In genomic region chr20:17664025-17664638, GRCh38 we compare ENCODE assay signal across 13 cellular contexts. TPM values are rescaled to one million over a fixed set of nuclear protein-coding genes. Genes with fewer than 3 reads are reported as not detected.
DNase-seq lines count a peak whose midpoint lies in the region; ATAC-seq and TF ChIP-seq lines count a peak whose summit lies in the region.
"Had no signal": no experiment of that assay in that cellular context is flagged by ENCODE, and none has a peak within 500 bp of the region (broad histone marks: within the 10 kb centered on the region; RNA-seq: fewer than 3 reads in every experiment).

No MANE protein-coding gene starts in this region.

- H4K20me1 ChIP-seq in GM23338 (replicated peaks; ENCODE audit: insufficient read depth), result peaks cover 22% of the 10 kb centered on the region

- no peak overlapping the region for H3K4me3 Mint-ChIP-seq in GM23338
- no peak overlapping the region for H3K4me3 Mint-ChIP-seq in T-helper 17 cell
- no peak overlapping the region for H3K4me3 Mint-ChIP-seq in endodermal cell

- H3K36me3 Mint-ChIP-seq in GM23338 (ENCODE audit: low read depth) (peaks cover 33% of the 10 kb centered on the region), T-helper 17 cell (ENCODE audit: low read depth) (peaks cover 3% of the 10 kb centered on the region), endodermal cell (ENCODE audit: low read depth) (peaks cover 20% of the 10 kb centered on the region)

- peaks cover 90% of the 10 kb centered on the region for H3K79me2 ChIP-seq in GM23338 (replicated peaks; ENCODE audit: insufficient read depth)

- no peak for DNase-seq in GM23338 (ENCODE audit: low spot score)
- DNase-seq in T-helper 17 cell, result no peak
- no peak for DNase-seq in endodermal cell
- peak; percentile 41 for DNase-seq in stimulated activated CD8-positive, alpha-beta memory T cell treated with anti-CD3 and anti-CD28 coated beads, Interleukin-4, amount 100 ng/mL, for 48 hours
- no peak for DNase-seq in C1 segment of cervical spinal cord (lab: John Stamatoyannopoulos, UW)
- DNase-seq: activated CD4-positive, alpha-beta T cell treated with anti-CD3 and anti-CD28 coated beads for 1 hour; aorta; KG1; NCI-H2227 treated with DMSO at 0.1 percent for 48 hours; testis had no signal

- 95 to 99% methylated on average over 9 to 11 of the region's 11 CpGs for WGBS in endodermal cell (ENCODE audit: insufficient coverage in 1 of 2, insufficient read length in 1 of 2), 2 experiments

- H3K9me3 ChIP-seq in T-helper 17 cell (ENCODE audit: control insufficient read depth, low read length, poor library complexity, severe bottlenecking), result no peaks in the 10 kb centered on the region
- peaks cover 10% of the 10 kb centered on the region for H3K9me3 ChIP-seq in endodermal cell (ENCODE audit: control insufficient read depth, low read length)
- H3K9me3 ChIP-seq: testis had no signal

- TF ChIP-seq CTCF in GM23338 (conservative IDR thresholded peaks at IDR 0.05; ENCODE audit: low read depth in 2 of 2) (no peak), endodermal cell (conservative IDR thresholded peaks at IDR 0.05) (no peak)

- H2AFZ ChIP-seq in GM23338, result no peak overlapping the region

- H3K27me3 ChIP-seq in GM23338 (ENCODE audit: insufficient read depth), result no peaks in the 10 kb centered on the region
- H3K27me3 ChIP-seq in endodermal cell (ENCODE audit: control insufficient read depth, insufficient read depth, low read length, poor library complexity, severe bottlenecking), result no peaks in the 10 kb centered on the region
- H3K27me3 ChIP-seq: testis had no signal

- H3F3A ChIP-seq in GM23338 (replicated peaks; ENCODE audit: low read depth), result no peaks in the 10 kb centered on the region

- H3K4me3 ChIP-seq in GM23338, result no peak overlapping the region
- H3K4me3 ChIP-seq in endodermal cell (ENCODE audit: low read length), result peak overlapping the region; percentile 13
- H3K4me3 ChIP-seq: testis had no signal

- peaks cover 6% of the 10 kb centered on the region; the same call in 1 of the 2 replicates for H3K36me3 ChIP-seq in GM23338 (ENCODE audit: insufficient read depth)
- H3K36me3 ChIP-seq in endodermal cell (ENCODE audit: control insufficient read depth, insufficient read depth, low read length), result peaks cover 48% of the 10 kb centered on the region

- H3K27ac Mint-ChIP-seq in GM23338 (peak overlapping the region; percentile 41), T-helper 17 cell (peak overlapping the region; percentile 19), endodermal cell (peak overlapping the region; percentile 84)

- H3K4me1 ChIP-seq in GM23338 (ENCODE audit: insufficient read depth), result peaks cover 35% of the 10 kb centered on the region
- H3K4me1 ChIP-seq in endodermal cell (ENCODE audit: control insufficient read depth, insufficient read depth, low read length), result peaks cover 3% of the 10 kb centered on the region
- H3K4me1 ChIP-seq: testis had no signal

- peak overlapping the region; percentile 60; the same call in 1 of the 2 replicates for H3K4me2 ChIP-seq in GM23338

- peaks cover 5% of the 10 kb centered on the region for H3K27me3 Mint-ChIP-seq in GM23338 (ENCODE audit: insufficient read depth, low read depth, poor library complexity)
- no peaks in the 10 kb centered on the region for H3K27me3 Mint-ChIP-seq in T-helper 17 cell
- H3K27me3 Mint-ChIP-seq in endodermal cell (ENCODE audit: insufficient read depth), result no peaks in the 10 kb centered on the region

- H3K9ac ChIP-seq in endodermal cell (ENCODE audit: extremely low read depth, low read length, poor library complexity, severe bottlenecking), result no peak overlapping the region

- H3K27ac ChIP-seq in GM23338 (ENCODE audit: low read depth) (peak overlapping the region; percentile 78), endodermal cell (ENCODE audit: low read depth, low read length) (no peak overlapping the region)
- H3K27ac ChIP-seq: epithelial cell of prostate, testis had no signal

- ATAC-seq in GM23338 (no peak), T-helper 17 cell (no peak), HG03025 (IDR thresholded peaks at IDR 0.05; ENCODE audit: low FRiP score, unreplicated experiment) (no peak), GM18858 (IDR thresholded peaks at IDR 0.05; ENCODE audit: unreplicated experiment) (no peak)

- H3K4me1 Mint-ChIP-seq in GM23338, result peaks cover 60% of the 10 kb centered on the region
- H3K4me1 Mint-ChIP-seq in T-helper 17 cell, result peaks cover 31% of the 10 kb centered on the region
- peaks cover 36% of the 10 kb centered on the region for H3K4me1 Mint-ChIP-seq in endodermal cell

- no peaks in the 10 kb centered on the region for H3K9me2 ChIP-seq in GM23338 (ENCODE audit: insufficient read depth)

- H3K9me3 Mint-ChIP-seq in GM23338 (peaks cover 12% of the 10 kb centered on the region), endodermal cell (peaks cover 9% of the 10 kb centered on the region)

TF ChIP-seq in GM23338, 12 proteins besides CTCF, POLR2A, EP300 and RAD21 (continues in another document):
- TF ChIP-seq REST (IDR thresholded peaks at IDR 0.05; ENCODE audit: unreplicated experiment) (no peak), NANOG (IDR thresholded peaks at IDR 0.05; ENCODE audit: borderline replicate concordance) (no peak), ETS1 (IDR thresholded peaks at IDR 0.05) (no peak), POLR2AphosphoS5 (IDR thresholded peaks at IDR 0.05; ENCODE audit: low read depth) (no peak), ZNF114 (CRISPR knock-in tag; IDR thresholded peaks at IDR 0.05) (no peak), JUNB (IDR thresholded peaks at IDR 0.05; ENCODE audit: unreplicated experiment) (no peak), CREB1 (CRISPR knock-in tag; IDR thresholded peaks at IDR 0.05; ENCODE audit: low read depth) (no peak)

RNA-seq across cellular contexts. Expression of gene RRBP1, which starts 17.9 kb away (rescaled TPM):
- 105 and 109 TPM in 2 replicates for total RNA-seq in GM23338 (2014; rRNA removed; shearing (Covaris generic))
- polyA plus RNA-seq in GM23338 (2016; fragmentation: Nextera tagmentation; extraction: Ambion mirVana), result 113 and 125 TPM in 2 replicates
- total RNA-seq in T-helper 17 cell (10 to 100 TPM; 31.4 to 37.8 TPM), endodermal cell (100 to 1,000 TPM; 191 to 212 TPM)
- polyA plus RNA-seq in endodermal cell (2013, experiment 1 of 2), result 54.2 TPM
- polyA plus RNA-seq in endodermal cell (2013, experiment 2 of 2), result 58.4 TPM

RNA-seq across cellular contexts. Expression of gene BANF2, which starts 35.6 kb away (rescaled TPM):
- total RNA-seq in GM23338 (2014; rRNA removed; shearing (Covaris generic)), result not detected in 2 replicates
- polyA plus RNA-seq in GM23338 (2016; fragmentation: Nextera tagmentation; extraction: Ambion mirVana), result not detected in 2 replicates
- total RNA-seq in T-helper 17 cell, result not detected
- not detected for total RNA-seq in endodermal cell
- polyA plus RNA-seq in endodermal cell (2013, experiment 1 of 2), result not detected
- not detected for polyA plus RNA-seq in endodermal cell (2013, experiment 2 of 2)
- total RNA-seq: aorta had no signal
- polyA plus RNA-seq: aorta had no signal

Comparison
In these comparisons a context has a peak if more than half of its experiments do, and no peak if none do; other contexts are left out.
1. H3K27ac Mint-ChIP-seq: peak in every context shown above with its lines; median percentile 84 in endodermal cell; 41 in GM23338; 19 in T-helper 17 cell.